In the genomic region with DNA sequence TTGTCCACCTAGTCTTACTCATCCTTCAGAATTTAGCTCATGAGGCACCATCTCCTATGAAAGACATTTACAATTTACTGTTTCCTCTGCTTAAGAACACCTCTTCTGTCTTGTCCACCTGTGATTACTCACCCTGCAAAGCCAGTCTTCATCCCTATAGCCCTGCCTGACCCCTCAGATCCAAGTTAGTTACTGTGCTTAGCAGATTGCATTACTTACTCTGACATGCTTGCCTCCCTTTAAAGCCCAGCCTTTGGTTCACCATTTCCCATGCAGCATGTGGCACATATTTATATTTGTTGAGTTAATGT, we compare ENCODE assay signal across 23 cellular contexts.
"Had no signal": no experiment of that assay in that cellular context is flagged by ENCODE, and none has a peak within 500 bp of the region (broad histone marks: within the 10 kb centered on the region; RNA-seq: fewer than 3 reads in every experiment).

No MANE protein-coding gene starts in this region.

- H3K4me1 Mint-ChIP-seq: naive thymus-derived CD4-positive, alpha-beta T cell had no signal

- H3K36me3 ChIP-seq: cardiac muscle cell, lower lobe of right lung, sigmoid colon, tibial artery had no signal

- H3K27ac Mint-ChIP-seq: activated naive CD8-positive, alpha-beta T cell; effector memory CD8-positive, alpha-beta T cell; naive thymus-derived CD4-positive, alpha-beta T cell had no signal

- DNase-seq: activated CD4-positive, alpha-beta T cell treated with anti-CD3 and anti-CD28 coated beads, Interleukin-2, amount 50 U/mL, for 4 hours; activated gamma-delta T cell; amniotic stem cell; dermis blood vessel endothelial cell; effector memory CD8-positive, alpha-beta T cell; foreskin fibroblast; left colon; lower lobe of right lung; midbrain; naive thymus-derived CD4-positive, alpha-beta T cell; posterior cingulate gyrus; sigmoid colon; stimulated activated CD4-positive, alpha-beta T cell treated with anti-CD3 and anti-CD28 coated beads, Interleukin-12 subunit alpha, Interleukin-12 subunit beta, amount 100 ng/mL, for 4 hours; stimulated activated CD4-positive, alpha-beta T cell treated with anti-CD3 and anti-CD28 coated beads, Interleukin-1b, Interleukin-23, amount 100 ng/mL, for 48 hours; stimulated activated CD8-positive, alpha-beta memory T cell treated with anti-CD3 and anti-CD28 coated beads, Interleukin-4, amount 100 ng/mL, for 48 hours; stimulated activated naive CD4-positive, alpha-beta T cell; substantia nigra; SW 1271; T-helper 2 cell; tibial artery had no signal

- H3K4me3 ChIP-seq: cardiac muscle cell, hepatocyte, lower lobe of right lung, sigmoid colon, tibial artery had no signal

- ATAC-seq: effector memory CD8-positive, alpha-beta T cell; left colon; lower lobe of right lung; naive thymus-derived CD4-positive, alpha-beta T cell had no signal

- H3K27me3 Mint-ChIP-seq: activated naive CD8-positive, alpha-beta T cell; effector memory CD8-positive, alpha-beta T cell had no signal

- H3K36me3 Mint-ChIP-seq: activated naive CD8-positive, alpha-beta T cell had no signal

- H2AFZ ChIP-seq: hepatocyte had no signal

- H3K79me2 ChIP-seq: hepatocyte had no signal

- H3K4me1 ChIP-seq: lower lobe of right lung, tibial artery had no signal

- H3K27ac ChIP-seq: hepatocyte, lower lobe of right lung, sigmoid colon, tibial artery had no signal

- H3K27me3 ChIP-seq: cardiac muscle cell, hepatocyte, sigmoid colon, tibial artery had no signal

- H3K9me3 Mint-ChIP-seq: effector memory CD8-positive, alpha-beta T cell had no signal

- H3K9me3 ChIP-seq: lower lobe of right lung, sigmoid colon, tibial artery had no signal

- H3K4me3 Mint-ChIP-seq: activated naive CD8-positive, alpha-beta T cell; effector memory CD8-positive, alpha-beta T cell; naive thymus-derived CD4-positive, alpha-beta T cell had no signal
